In the genomic region with DNA sequence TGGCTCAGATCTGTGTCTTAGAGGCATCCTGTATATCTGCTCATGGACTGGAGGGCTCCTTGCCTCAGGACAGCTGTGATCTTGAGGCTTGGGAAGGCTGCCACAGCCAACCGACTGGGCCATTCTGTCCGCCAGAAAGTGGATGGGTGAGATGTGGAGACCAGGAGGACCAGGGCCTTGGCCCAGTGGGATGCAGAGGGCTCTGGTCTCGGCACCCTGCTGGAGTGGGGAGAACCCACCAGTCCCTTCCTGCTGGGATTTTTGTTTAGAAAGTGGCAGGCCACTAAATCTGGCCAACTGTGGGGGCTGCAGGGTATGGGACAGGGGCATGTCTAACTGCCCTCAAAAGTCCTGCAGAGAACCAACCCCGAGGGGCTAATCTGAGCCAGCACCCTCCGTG, we compare ENCODE assay signal across 26 cellular contexts.
DNase-seq lines count a peak whose midpoint lies in the region; ATAC-seq and TF ChIP-seq lines count a peak whose summit lies in the region.
"Had no signal": no experiment of that assay in that cellular context is flagged by ENCODE, and none has a peak within 500 bp of the region (broad histone marks: within the 10 kb centered on the region; RNA-seq: fewer than 3 reads in every experiment).

No MANE protein-coding gene starts in this region.

- in situ Hi-C loops in transverse colon (cut with MboI; ENCODE audit: low pct_ligation_motif_present in 1 of 4, low pct_unique_long_range_greater_than_20kb in 1 of 4, low sequenced_read_pairs in 3 of 4): no loop called here

- TF ChIP-seq EP300 in sigmoid colon (IDR thresholded peaks at IDR 0.05) (no peak), transverse colon (IDR thresholded peaks at IDR 0.05; ENCODE audit: low read depth) (no peak)

- peak overlapping the region; percentile 59 to 89 (median 79) for H3K27ac ChIP-seq in heart left ventricle
- peak overlapping the region; percentile 76 to 80 for H3K27ac ChIP-seq in right atrium auricular region
- peak overlapping the region; percentile 76 to 89 (median 84) for H3K27ac ChIP-seq in sigmoid colon
- H3K27ac ChIP-seq in transverse colon: peak overlapping the region; percentile 20 to 75 (median 62)
- H3K27ac ChIP-seq: KMS-11, ovary had no signal

- DNase-seq in heart left ventricle: no peak
- no peak for DNase-seq in cardiac septum (ENCODE audit: low spot score)
- no peak for DNase-seq in right atrium auricular region (ENCODE audit: low spot score)
- DNase-seq in sigmoid colon: no peak
- no peak for DNase-seq in transverse colon
- no peak for DNase-seq in islet precursor cell
- DNase-seq: 8988T; activated CD4-positive, alpha-beta T cell treated with anti-CD3 and anti-CD28 coated beads for 1 hour; activated gamma-delta T cell; activated naive CD8-positive, alpha-beta T cell treated with anti-CD3 and anti-CD28 coated beads, Interleukin-2, amount 10 ng/mL, durations not matched to agents 7 days and 5 days; activated T-cell treated with anti-CD3 and anti-CD28 coated beads, Interleukin-2, amount 50 U/mL, for 24 hours; CD4-positive, alpha-beta T cell; effector memory CD8-positive, alpha-beta T cell; foreskin melanocyte; natural killer cell; NCI-H1417 treated with DMSO at 0.1 percent for 48 hours; NCI-H2081 treated with DMSO at 0.1 percent for 48 hours; NCI-H226; NCI-H748 treated with DMSO at 0.1 percent for 48 hours; stimulated activated CD4-positive, alpha-beta T cell treated with anti-CD3 and anti-CD28 coated beads, Interleukin-4, amount 100 ng/mL, for 4 hours; T-helper 1 cell had no signal

- TF ChIP-seq CTCF in heart left ventricle (IDR thresholded peaks at IDR 0.05) (no peak), right atrium auricular region (IDR thresholded peaks at IDR 0.05) (no peak), sigmoid colon (IDR thresholded peaks at IDR 0.05) (no peak), transverse colon (IDR thresholded peaks at IDR 0.05) (no peak)

- ATAC-seq in heart left ventricle: peak in 1 of 4 donors; percentile 3
- no peak for ATAC-seq in GM18873 (IDR thresholded peaks at IDR 0.05; ENCODE audit: low FRiP score, unreplicated experiment)
- no peak for ATAC-seq in HG03045 (IDR thresholded peaks at IDR 0.05; ENCODE audit: unreplicated experiment)
- ATAC-seq: effector memory CD8-positive, alpha-beta T cell; natural killer cell; stimulated activated memory B cell treated with anti-CD40 and anti-IgM and Interleukin-4, amounts not matched to agents 10 μg/mL and 1 μg/mL and 100 μg/mL, for 72 hours had no signal

- H3K27me3 ChIP-seq in heart left ventricle (no peaks in the 10 kb centered on the region), right atrium auricular region (no peaks in the 10 kb centered on the region), sigmoid colon (no peaks in the 10 kb centered on the region), transverse colon (no peaks in the 10 kb centered on the region)
- H3K27me3 ChIP-seq: ovary had no signal

- H3K4me1 ChIP-seq in heart left ventricle (peaks cover 0 to 32% (median 19%) of the 10 kb centered on the region in 12 donors), right atrium auricular region (peaks cover 0 to 35% of the 10 kb centered on the region in 2 donors), sigmoid colon (peaks cover 0 to 66% (median 40%) of the 10 kb centered on the region in 4 donors), transverse colon (peaks cover 0 to 3% (median 0%) of the 10 kb centered on the region in 4 donors)

- peaks cover 0 to 11% (median 7%) of the 10 kb centered on the region in 9 donors for H3K36me3 ChIP-seq in heart left ventricle
- peaks cover 4% of the 10 kb centered on the region for H3K36me3 ChIP-seq in right atrium auricular region
- peaks cover 0 to 11% (median 2%) of the 10 kb centered on the region in 4 donors for H3K36me3 ChIP-seq in sigmoid colon
- no peaks in the 10 kb centered on the region for H3K36me3 ChIP-seq in transverse colon
- H3K36me3 ChIP-seq: ovary had no signal

- no peak for TF ChIP-seq POLR2A in heart left ventricle (IDR thresholded peaks at IDR 0.05)
- no peak for TF ChIP-seq POLR2A in sigmoid colon (IDR thresholded peaks at IDR 0.05)
- no peak for TF ChIP-seq POLR2A in transverse colon (IDR thresholded peaks at IDR 0.05)

- H3K9me3 ChIP-seq in heart left ventricle (no peaks in the 10 kb centered on the region), right atrium auricular region (no peaks in the 10 kb centered on the region), sigmoid colon (no peaks in the 10 kb centered on the region), transverse colon (no peaks in the 10 kb centered on the region)
- H3K9me3 ChIP-seq: ovary had no signal

- intact Hi-C loops in heart left ventricle (cut with DNase I) (no loop called here), cardiac septum (cut with DNase I) (no loop called here), sigmoid colon (cut with DNase I) (no loop called here), transverse colon (cut with DNase I; ENCODE audit: low total_unique reads) (no loop called here)

- 71 to 86% (median 80%) methylated on average over 2 to 5 of the region's 5 CpGs for WGBS in heart left ventricle, 4 donors
- 86 to 93% methylated on average over 5 of the region's 5 CpGs for WGBS in sigmoid colon, 2 donors
- WGBS in transverse colon (ENCODE audit: low coverage in 1 of 2), 2 donors: 79% methylated on average over 5 of the region's 5 CpGs; no CpG with 5 or more reads in 1 of the 2 donors

- no peak overlapping the region for H3K4me3 ChIP-seq in heart left ventricle
- no peak overlapping the region for H3K4me3 ChIP-seq in right atrium auricular region
- H3K4me3 ChIP-seq in sigmoid colon: no peak overlapping the region
- no peak overlapping the region for H3K4me3 ChIP-seq in transverse colon
- H3K4me3 ChIP-seq: ovary had no signal
